Comparison of ENCODE assay signal across 12 cellular contexts in genomic region chr18:59833785-59834184, GRCh38.
A peak's percentile ranks its signal among the peaks of the same experiment; 100 is the strongest.
DNase-seq lines count a peak whose midpoint lies in the region; ATAC-seq, FAIRE-seq and TF ChIP-seq lines count a peak whose summit lies in the region.
"Had no signal": no experiment of that assay in that cellular context is flagged by ENCODE, and none has a peak within 500 bp of the region (broad histone marks: within the 10 kb centered on the region; RNA-seq: fewer than 3 reads in every experiment).

No MANE protein-coding gene starts in this region.

- no peak for DNase-seq in D721Med (ENCODE audit: insufficient read length, low spot score)
- no peak for DNase-seq in GM23338 (ENCODE audit: low spot score)
- DNase-seq in NCI-H748 treated with DMSO at 0.1 percent for 48 hours (lab: John Stamatoyannopoulos, UW): no peak
- DNase-seq in NCI-H146 (lab: John Stamatoyannopoulos, UW): no peak
- no peak for DNase-seq in NK-92 (lab: John Stamatoyannopoulos, UW; ENCODE audit: unreplicated experiment)
- no peak for DNase-seq in nucleus accumbens (lab: John Stamatoyannopoulos, UW)
- DNase-seq: activated CD4-positive, alpha-beta T cell treated with anti-CD3 and anti-CD28 coated beads, Interleukin-2, amount 10 ng/mL, durations not matched to agents 24 days and 14 days; CD4-positive, CD25-positive, alpha-beta regulatory T cell; foreskin fibroblast; small intestine had no signal

- no peak overlapping the region for H3K27ac ChIP-seq in GM23338 (ENCODE audit: low read depth)

- H3F3A ChIP-seq in GM23338 (replicated peaks; ENCODE audit: low read depth): no peaks in the 10 kb centered on the region

- H3K9me2 ChIP-seq in GM23338 (ENCODE audit: insufficient read depth): no peaks in the 10 kb centered on the region

- no peak overlapping the region for H3K4me3 Mint-ChIP-seq in GM23338
- H3K4me3 Mint-ChIP-seq: activated CD4-positive, alpha-beta T cell treated with anti-CD3 and anti-CD28 coated beads, Interleukin-2, amount 10 ng/mL, durations not matched to agents 24 days and 14 days; CD4-positive, CD25-positive, alpha-beta regulatory T cell had no signal

- no peak overlapping the region for H3K27ac Mint-ChIP-seq in GM23338
- H3K27ac Mint-ChIP-seq: activated CD4-positive, alpha-beta T cell treated with anti-CD3 and anti-CD28 coated beads, Interleukin-2, amount 10 ng/mL, durations not matched to agents 24 days and 14 days; CD4-positive, CD25-positive, alpha-beta regulatory T cell had no signal

- H3K4me1 ChIP-seq in GM23338 (ENCODE audit: insufficient read depth): peaks cover 37% of the 10 kb centered on the region

- peaks cover 5% of the 10 kb centered on the region; the same call in 2 of the 3 replicates for H3K9me3 Mint-ChIP-seq in GM23338
- H3K9me3 Mint-ChIP-seq: activated CD4-positive, alpha-beta T cell treated with anti-CD3 and anti-CD28 coated beads, Interleukin-2, amount 10 ng/mL, durations not matched to agents 24 days and 14 days; CD4-positive, CD25-positive, alpha-beta regulatory T cell had no signal

- no peaks in the 10 kb centered on the region for H3K27me3 ChIP-seq in GM23338 (ENCODE audit: insufficient read depth)

- peaks cover 1% of the 10 kb centered on the region for H3K27me3 Mint-ChIP-seq in GM23338 (ENCODE audit: insufficient read depth, low read depth, poor library complexity)

- H2AFZ ChIP-seq in GM23338: no peak overlapping the region

- H3K79me2 ChIP-seq in GM23338 (replicated peaks; ENCODE audit: insufficient read depth): no peaks in the 10 kb centered on the region

- H3K36me3 ChIP-seq in GM23338 (ENCODE audit: insufficient read depth): no peaks in the 10 kb centered on the region

- H4K20me1 ChIP-seq in GM23338 (replicated peaks; ENCODE audit: insufficient read depth): no peaks in the 10 kb centered on the region

- H3K36me3 Mint-ChIP-seq in GM23338 (ENCODE audit: low read depth): no peaks in the 10 kb centered on the region

- TF ChIP-seq CTCF in D721Med (IDR thresholded peaks at IDR 0.05; ENCODE audit: insufficient read depth, missing control alignments) (no peak), GM23338 (conservative IDR thresholded peaks at IDR 0.05; ENCODE audit: low read depth in 2 of 2) (no peak)

- H3K4me1 Mint-ChIP-seq in GM23338: peaks cover 33% of the 10 kb centered on the region

- peak; percentile 84 for FAIRE-seq in D721Med (lab: Jason Lieb, UNC)
- FAIRE-seq: small intestine had no signal

- ATAC-seq in GM18870 (IDR thresholded peaks at IDR 0.05; ENCODE audit: unreplicated experiment) (peak; percentile 73), GM23338 (no peak), HG03432 (IDR thresholded peaks at IDR 0.05; ENCODE audit: unreplicated experiment) (peak; percentile 80)

- H3K4me2 ChIP-seq in GM23338: peak overlapping the region; percentile 22

- H3K4me3 ChIP-seq in GM23338: peak overlapping the region; percentile 18; the same call in 1 of the 2 replicates

TF ChIP-seq in GM23338, 12 proteins besides CTCF, POLR2A, EP300 and RAD21:
- TF ChIP-seq ZNF114 (CRISPR knock-in tag; IDR thresholded peaks at IDR 0.05) (no peak), NANOG (IDR thresholded peaks at IDR 0.05; ENCODE audit: borderline replicate concordance) (no peak), ETS1 (IDR thresholded peaks at IDR 0.05) (no peak)
